7 cellular contexts compared by ENCODE assay signal in genomic region chr2:91526083-91526482, GRCh38.
A peak's percentile ranks its signal among the peaks of the same experiment; 100 is the strongest.
DNase-seq lines count a peak whose midpoint lies in the region; ATAC-seq and TF ChIP-seq lines count a peak whose summit lies in the region.
"Not testable (repeated sequence)": the region's sequence is repeated elsewhere in the genome, so short reads cannot be mapped to it uniquely, and the experiment has no call there.

No MANE protein-coding gene starts in this region.

- H3K4me3 ChIP-seq in Peyer's patch, lung, spleen: not testable (repeated sequence)

- DNase-seq in Peyer's patch (peak in 2 of 3 donors; percentile 3 to 29), cardiac septum (ENCODE audit: low spot score) (peak; percentile 12), left lobe of liver (ENCODE audit: low spot score) (peak; percentile 10), lung (ENCODE audit: low spot score) (peak; percentile 4), osteocyte (ENCODE audit: extremely low spot score, unreplicated experiment) (peak; percentile 75), spleen (peak; percentile 47), ureter (ENCODE audit: low spot score) (peak; percentile 25)

- not testable (repeated sequence) for H3K27ac ChIP-seq in Peyer's patch; lung (ENCODE audit: low read depth in 1 of 2, low read length in 1 of 2); spleen

- H3K27ac Mint-ChIP-seq in osteocyte (ENCODE audit: unreplicated experiment) = not testable (repeated sequence)

- not testable (repeated sequence) for ATAC-seq in left lobe of liver; lung (ENCODE audit: insufficient read depth, low FRiP score)

- not testable (repeated sequence) for H3K4me3 Mint-ChIP-seq in osteocyte (ENCODE audit: unreplicated experiment)

- H3K4me1 Mint-ChIP-seq in osteocyte (ENCODE audit: unreplicated experiment) = not testable (repeated sequence)

- WGBS in lung, 2 donors = 80 to 95% methylated on average over 2 to 3 of the region's 5 CpGs
- 74 to 89% (median 88%) methylated on average over 2 to 3 of the region's 5 CpGs; no CpG with 5 or more reads in 2 of the 5 donors for WGBS in spleen, 5 donors

- H3K9me3 Mint-ChIP-seq in osteocyte (ENCODE audit: unreplicated experiment) = not testable (repeated sequence)

- not testable (repeated sequence) for H3K9me3 ChIP-seq in Peyer's patch; lung (ENCODE audit: control insufficient read depth in 2 of 2, insufficient read depth in 1 of 2, low read length in 1 of 2); spleen

- H3K36me3 ChIP-seq in Peyer's patch; lung (ENCODE audit: control insufficient read depth in 2 of 2, insufficient read depth in 2 of 2, low read length in 2 of 2); spleen: not testable (repeated sequence)

- H3K4me1 ChIP-seq in Peyer's patch; lung (ENCODE audit: control insufficient read depth in 2 of 2, insufficient read depth in 2 of 2, low read length in 2 of 2); spleen: not testable (repeated sequence)

- intact Hi-C loops in cardiac septum (cut with DNase I); spleen (cut with DNase I; ENCODE audit: low total_unique reads): not testable (repeated sequence)

- not testable (repeated sequence) for TF ChIP-seq CTCF in Peyer's patch (IDR thresholded peaks at IDR 0.05); lung (IDR thresholded peaks at IDR 0.05; ENCODE audit: control extremely low read depth, extremely low read depth); osteocyte (IDR thresholded peaks at IDR 0.05); spleen (IDR thresholded peaks at IDR 0.05 in 8 of 11, conservative IDR thresholded peaks at IDR 0.05 in 3 of 11)

- H3K36me3 Mint-ChIP-seq in osteocyte (ENCODE audit: unreplicated experiment) = not testable (repeated sequence)

- not testable (repeated sequence) for H3K27me3 ChIP-seq in Peyer's patch; lung (ENCODE audit: control insufficient read depth, insufficient read depth); spleen (replicated peaks in 1 of 7)

- not testable (repeated sequence) for H3K27me3 Mint-ChIP-seq in osteocyte (ENCODE audit: unreplicated experiment)

- not testable (repeated sequence) for TF ChIP-seq POLR2A in Peyer's patch (IDR thresholded peaks at IDR 0.05); spleen (IDR thresholded peaks at IDR 0.05)

Comparison
In these comparisons a context has a peak if more than half of its experiments do, and no peak if none do; other contexts are left out.
1. DNase-seq: peak in every context shown above with its lines; median percentile 75 in osteocyte; 47 in spleen; 25 in ureter; 16 in Peyer's patch; 12 in cardiac septum; 10 in left lobe of liver; 4 in lung.